8 cellular contexts compared by ENCODE assay signal in the genomic region with DNA sequence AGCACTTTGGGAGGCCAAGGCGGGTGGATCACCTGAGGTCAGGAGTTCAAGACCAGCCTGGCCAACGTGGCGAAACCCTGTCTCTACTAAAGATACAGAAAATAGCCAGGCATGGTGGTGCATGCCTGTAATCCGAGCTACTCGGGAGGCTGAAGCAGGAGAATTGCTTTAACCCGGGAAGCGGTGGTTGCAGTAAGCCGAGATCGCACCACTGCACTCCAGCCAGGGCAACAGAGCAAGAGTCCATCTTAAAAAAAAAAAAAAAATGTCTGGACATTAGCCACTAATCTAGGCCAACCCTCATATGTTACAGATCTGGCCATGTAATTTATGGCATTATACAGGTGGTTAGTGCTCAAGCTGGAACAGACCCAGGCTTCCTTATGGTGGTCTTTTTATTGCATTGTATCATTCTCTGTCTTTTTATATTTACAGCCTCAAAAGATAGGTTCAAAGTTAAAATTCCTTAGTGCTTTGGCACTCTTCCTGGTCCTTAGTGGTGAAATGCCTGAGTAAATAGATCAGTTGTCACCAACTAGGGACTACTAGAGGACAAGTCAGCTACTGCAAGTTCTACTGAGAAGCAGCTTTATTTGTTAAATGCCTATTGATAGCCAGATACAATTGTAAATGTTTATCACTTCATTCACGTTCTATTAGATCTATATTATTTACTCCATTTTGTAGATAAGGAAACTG. TPM values are rescaled to one million over a fixed set of nuclear protein-coding genes. Genes with fewer than 3 reads are reported as not detected.
A peak's percentile ranks its signal among the peaks of the same experiment; 100 is the strongest.
DNase-seq lines count a peak whose midpoint lies in the region; ATAC-seq and TF ChIP-seq lines count a peak whose summit lies in the region.

No MANE protein-coding gene starts in this region.

- no peaks in the 10 kb centered on the region for H4K20me1 ChIP-seq in DOHH2 (ENCODE audit: control insufficient read depth, insufficient read depth, low read depth, low read length)

- POLR2A ChIA-PET in CD4-positive, alpha-beta memory T cell (lab: Charles Lee; ENCODE audit: partially characterized antibody): interaction anchor here (0.7 kb wide), 1 partner anchor 10 kb away, joined by 3 read pairs; no protein-coding TSS in a partner anchor

- no peak overlapping the region for H3K4me2 ChIP-seq in DOHH2 (ENCODE audit: low read length)

- CTCF ChIA-PET in CD4-positive, alpha-beta memory T cell (lab: Charles Lee; ENCODE audit: partially characterized antibody): interaction anchor here (1.6 kb wide), 1 partner anchor 8 kb away, joined by 4 read pairs; no protein-coding TSS in a partner anchor

- no peaks in the 10 kb centered on the region for H3K9me2 ChIP-seq in DOHH2 (replicated peaks; ENCODE audit: control insufficient read depth, low read length)

- H3K27me3 Mint-ChIP-seq in CD4-positive, alpha-beta memory T cell: no peaks in the 10 kb centered on the region

- H3K27me3 ChIP-seq in DOHH2 (ENCODE audit: control insufficient read depth, low read length): no peaks in the 10 kb centered on the region
- no peaks in the 10 kb centered on the region for H3K27me3 ChIP-seq in CD4-positive, alpha-beta memory T cell (ENCODE audit: insufficient read depth, low read length)

- no peak overlapping the region for H3K27ac ChIP-seq in DOHH2 (ENCODE audit: low read depth, low read length)
- no peak overlapping the region for H3K27ac ChIP-seq in CD4-positive, alpha-beta memory T cell (ENCODE audit: low read depth, low read length)

- H3K36me3 ChIP-seq in DOHH2 (ENCODE audit: control insufficient read depth, low read length) (no peaks in the 10 kb centered on the region), mucosa of descending colon (ENCODE audit: low read depth) (no peaks in the 10 kb centered on the region)
- no peaks in the 10 kb centered on the region for H3K36me3 ChIP-seq in CD4-positive, alpha-beta memory T cell (ENCODE audit: insufficient read depth, low read length)

- H3K4me3 Mint-ChIP-seq in CD4-positive, alpha-beta memory T cell: no peak overlapping the region

- H3K79me2 ChIP-seq in DOHH2 (ENCODE audit: control insufficient read depth, low read length): no peaks in the 10 kb centered on the region

- ATAC-seq in mucosa of descending colon (peak; percentile 90), HG03457 (IDR thresholded peaks at IDR 0.05; ENCODE audit: unreplicated experiment) (no peak), HG03442 (IDR thresholded peaks at IDR 0.05; ENCODE audit: unreplicated experiment) (no peak), HG03521 (IDR thresholded peaks at IDR 0.05; ENCODE audit: unreplicated experiment) (no peak)

- TF ChIP-seq CTCF in DOHH2 (IDR thresholded peaks at IDR 0.05; ENCODE audit: low read depth, low read length, poor library complexity, severe bottlenecking): peak; percentile 29
- TF ChIP-seq CTCF in LNCaP clone FGC (IDR thresholded peaks at IDR 0.05; ENCODE audit: control insufficient read depth, extremely low read depth, insufficient read depth): peak; percentile 53
- TF ChIP-seq CTCF in mucosa of descending colon (IDR thresholded peaks at IDR 0.05): peak; percentile 42

- H3F3A ChIP-seq in DOHH2 (ENCODE audit: control insufficient read depth, insufficient read depth): no peaks in the 10 kb centered on the region

- DNase-seq in LNCaP clone FGC (ENCODE audit: low read depth) (peak; percentile 52), cerebellar cortex (ENCODE audit: low spot score) (peak; percentile 20), mucosa of descending colon (peak in 1 of 3 donors; percentile 53)
- no peak for DNase-seq in CD4-positive, alpha-beta memory T cell

- H3K4me1 ChIP-seq in DOHH2 (ENCODE audit: control insufficient read depth, low read length): no peaks in the 10 kb centered on the region
- H3K4me1 ChIP-seq in mucosa of descending colon (ENCODE audit: low read depth): peaks cover 11% of the 10 kb centered on the region
- no peaks in the 10 kb centered on the region for H3K4me1 ChIP-seq in CD4-positive, alpha-beta memory T cell (ENCODE audit: insufficient read depth, low read length)

- H3K9me3 ChIP-seq in DOHH2 (ENCODE audit: control insufficient read depth, insufficient read depth, low read length) (no peaks in the 10 kb centered on the region), mucosa of descending colon (no peaks in the 10 kb centered on the region)
- H3K9me3 ChIP-seq in CD4-positive, alpha-beta memory T cell (ENCODE audit: control insufficient read depth in 1 of 2, low read length in 2 of 2): no peaks in the 10 kb centered on the region

- no peaks in the 10 kb centered on the region for H3K4me1 Mint-ChIP-seq in CD4-positive, alpha-beta memory T cell

- intact Hi-C loops in mucosa of descending colon (cut with DNase I, micrococcal nuclease): no loop called here
- intact Hi-C loops in CD4-positive, alpha-beta memory T cell (cut with micrococcal nuclease): no loop called here

- H3K4me3 ChIP-seq in DOHH2 (ENCODE audit: low read length) (no peak overlapping the region), LNCaP clone FGC (ENCODE audit: low read depth, low read length) (no peak overlapping the region), mucosa of descending colon (no peak overlapping the region)
- no peak overlapping the region for H3K4me3 ChIP-seq in CD4-positive, alpha-beta memory T cell (ENCODE audit: low read length in 2 of 2)

- H3K27ac Mint-ChIP-seq in CD4-positive, alpha-beta memory T cell: no peak overlapping the region

- no peaks in the 10 kb centered on the region for H3K9me3 Mint-ChIP-seq in CD4-positive, alpha-beta memory T cell

- peaks cover 0 to 4% of the 10 kb centered on the region in 2 donors for H3K36me3 Mint-ChIP-seq in CD4-positive, alpha-beta memory T cell

RNA-seq across cellular contexts. Expression of a gene that starts 16.0 kb away (rescaled TPM):
- 10 to 100 TPM in 1 of 3 donors, 1 to 10 TPM in 2; 6.1 to 42.8 (median 8.5) TPM for total RNA-seq in mucosa of descending colon
- 1 to 10 TPM; 4.5 to 6.1 TPM for total RNA-seq in CD4-positive, alpha-beta memory T cell
- under 1 TPM in 1 of 2 donors, not detected in 1; 0.49 TPM for polyA plus RNA-seq in CD4-positive, alpha-beta memory T cell

RNA-seq across cellular contexts. Expression of a gene that starts 42.7 kb away (rescaled TPM):
- total RNA-seq in mucosa of descending colon: 10 to 100 TPM; 11.7 to 16.5 (median 13.4) TPM
- 10 to 100 TPM; 16.4 to 20.0 TPM for total RNA-seq in CD4-positive, alpha-beta memory T cell
- polyA plus RNA-seq in CD4-positive, alpha-beta memory T cell: 10 to 100 TPM; 26.4 to 28.2 TPM

RNA-seq across cellular contexts. Expression of a gene that starts 42.8 kb away (rescaled TPM):
- total RNA-seq in mucosa of descending colon: 10 to 100 TPM; 24.1 to 30.9 (median 26.6) TPM
- 10 to 100 TPM; 19.0 to 20.0 TPM for total RNA-seq in CD4-positive, alpha-beta memory T cell
- 1 to 10 TPM; 6.6 to 9.2 TPM for polyA plus RNA-seq in CD4-positive, alpha-beta memory T cell

Comparison
In these comparisons a context has a peak if more than half of its experiments do, and no peak if none do; other contexts are left out.
1. DNase-seq: peak in LNCaP clone FGC (single experiment) and cerebellar cortex (single experiment); none in CD4-positive, alpha-beta memory T cell (0 of 5).
2. Peak in every context shown above with its lines, with median percentiles within 50 percentile points of each other: CTCF ChIP-seq.